7 cellular contexts compared by ENCODE assay signal in the genomic region with DNA sequence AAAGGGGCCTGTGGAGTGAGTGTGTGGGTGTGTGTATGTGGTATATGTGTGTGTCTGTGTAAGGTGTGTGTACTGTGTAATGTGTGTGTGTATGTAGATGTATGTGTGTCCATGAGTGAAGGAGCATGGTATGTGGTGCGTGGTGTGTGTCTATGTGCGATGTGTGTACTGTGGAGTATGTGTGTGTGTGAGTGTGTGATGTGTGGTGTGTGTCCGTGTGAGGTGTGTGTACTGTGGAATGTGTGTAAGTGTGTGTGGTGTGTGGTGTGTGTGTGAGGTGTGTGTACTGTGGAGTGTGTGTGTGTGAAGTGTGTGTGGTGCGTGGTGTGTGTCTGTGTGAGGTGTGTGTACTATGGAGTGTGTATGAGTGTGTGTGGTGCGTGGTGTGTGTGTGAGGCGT.
DNase-seq lines count a peak whose midpoint lies in the region; ATAC-seq, FAIRE-seq and TF ChIP-seq lines count a peak whose summit lies in the region.
"Not testable (repeated sequence)": the region's sequence is repeated elsewhere in the genome, so short reads cannot be mapped to it uniquely, and the experiment has no call there.

No MANE protein-coding gene starts in this region.

- H2BK15ac ChIP-seq in H1 (ENCODE audit: low read length) (peak overlapping the region; percentile 95), neuronal stem cell (ENCODE audit: low read length) (peak overlapping the region; percentile 100)

- not testable (repeated sequence) for H3K79me2 ChIP-seq in GM12878 (ENCODE audit: control insufficient read depth, insufficient read depth, low read length); H1 (ENCODE audit: control insufficient read depth in 1 of 2, insufficient read depth in 2 of 2, low read length in 2 of 2); HepG2 (ENCODE audit: insufficient read depth, low read length)

- not testable (repeated sequence) for H3K36me3 ChIP-seq in HEK293 (ENCODE audit: control insufficient read depth in 2 of 2, insufficient read depth in 1 of 2, low read length in 2 of 2); GM12878 (ENCODE audit: control insufficient read depth in 2 of 2, insufficient read depth in 2 of 2, low read length in 1 of 2); H1 (ENCODE audit: control insufficient read depth in 2 of 4, insufficient read depth in 4 of 4, low read length in 3 of 4); HepG2 (replicated peaks in 1 of 2; ENCODE audit: control insufficient read depth in 1 of 2, insufficient read depth in 2 of 2, low read length in 2 of 2); neuronal stem cell (replicated peaks in 1 of 2; ENCODE audit: control insufficient read depth in 2 of 2, insufficient read depth in 2 of 2, low read length in 2 of 2)

- peak overlapping the region; percentile 85; the same call in 1 of the 2 replicates for H2AK5ac ChIP-seq in H1 (ENCODE audit: low read depth, low read length)
- H2AK5ac ChIP-seq in neuronal stem cell (ENCODE audit: low read depth, low read length), result peak overlapping the region; percentile 89

- not testable (repeated sequence) for H4K8ac ChIP-seq in H1 (ENCODE audit: extremely low read depth, insufficient read depth, low read length)
- peak overlapping the region; percentile 99 for H4K8ac ChIP-seq in neuronal stem cell (ENCODE audit: low read depth, low read length)

- H4K5ac ChIP-seq in H1 (ENCODE audit: insufficient read length, low read depth, low read length), result not testable (repeated sequence)

- RAD21 ChIA-PET in GM12878 (lab: Charles Lee; ENCODE audit: unreplicated experiment), result not testable (repeated sequence)

- peaks cover 24% of the 10 kb centered on the region for H3K23me2 ChIP-seq in H1 (ENCODE audit: low read depth, low read length)

- intact Hi-C loops in GM12878 (cut with micrococcal nuclease; ENCODE audit: unreplicated experiment); HepG2 (cut with micrococcal nuclease; ENCODE audit: unreplicated experiment): not testable (repeated sequence)

- not testable (repeated sequence) for H3K27ac ChIP-seq in HEK293 (ENCODE audit: extremely low read depth, low read depth, low read length); GM12878 (ENCODE audit: control insufficient read depth, insufficient read depth); H1 (ENCODE audit: low read depth, low read length); HepG2 (ENCODE audit: extremely low read length, insufficient read depth, low read length); neuronal stem cell (replicated peaks; ENCODE audit: low read length)

- not testable (repeated sequence) for H3K79me1 ChIP-seq in H1 (ENCODE audit: low read depth, low read length); neuronal stem cell (ENCODE audit: low read depth, low read length)

- not testable (repeated sequence) for TF ChIP-seq POLR2A in GM12878 (IDR thresholded peaks at IDR 0.05; ENCODE audit: low read depth, low read length); H1 (IDR thresholded peaks at IDR 0.05; ENCODE audit: control extremely low read depth in 1 of 2, low read depth in 2 of 2, low read length in 2 of 2); HepG2 (IDR thresholded peaks at IDR 0.05; ENCODE audit: insufficient read depth in 1 of 2, low read depth in 2 of 2, low read length in 2 of 2)

- not testable (repeated sequence) for H4K20me1 ChIP-seq in GM12878 (ENCODE audit: control insufficient read depth, insufficient read depth); HepG2 (ENCODE audit: insufficient read depth, low read length)
- peaks cover 0 to 19% of the 10 kb centered on the region in 2 experiments for H4K20me1 ChIP-seq in H1 (replicated peaks in 1 of 2; ENCODE audit: control insufficient read depth in 1 of 2, insufficient read depth in 2 of 2, low read length in 2 of 2)

- not testable (repeated sequence) for H3K4me2 ChIP-seq in GM12878 (ENCODE audit: control insufficient read depth, insufficient read depth); H1 (ENCODE audit: insufficient read depth in 1 of 2, low read depth in 2 of 2, low read length in 2 of 2); HepG2 (ENCODE audit: low read depth, low read length); neuronal stem cell (ENCODE audit: insufficient read depth, low read length, poor library complexity, severe bottlenecking)

- not testable (repeated sequence) for H3K23ac ChIP-seq in H1 (ENCODE audit: insufficient read length); neuronal stem cell (ENCODE audit: low read depth, low read length, poor library complexity)

- H3K18ac ChIP-seq in H1 (ENCODE audit: extremely low read depth, low read length); neuronal stem cell (ENCODE audit: low read length): not testable (repeated sequence)

- not testable (repeated sequence) for H2AFZ ChIP-seq in GM12878 (ENCODE audit: control insufficient read depth, low read depth, low read length); H1 (ENCODE audit: low read length); HepG2 (ENCODE audit: low read length); neuronal stem cell (ENCODE audit: low read length)

- TF ChIP-seq EP300 in GM12878 (IDR thresholded peaks at IDR 0.05; ENCODE audit: borderline replicate concordance in 1 of 2, control insufficient read depth in 1 of 2, low read depth in 2 of 2, low read length in 2 of 2); H1 (IDR thresholded peaks at IDR 0.05; ENCODE audit: borderline replicate concordance in 1 of 2, low read depth in 2 of 2, low read length in 2 of 2); HepG2 (IDR thresholded peaks at IDR 0.05; ENCODE audit: low read depth in 2 of 2, low read length in 2 of 2); HepG2 (CRISPR knock-in tag; IDR thresholded peaks at IDR 0.05; ENCODE audit: borderline replicate concordance): not testable (repeated sequence)

- H3K4ac ChIP-seq in H1 (replicated peaks; ENCODE audit: insufficient read length, low read depth, low read length), result peak overlapping the region; percentile 69
- H3K4ac ChIP-seq in neuronal stem cell (ENCODE audit: low read length), result peak overlapping the region; percentile 4

- TF ChIP-seq RAD21 in GM12878 (IDR thresholded peaks at IDR 0.05; ENCODE audit: insufficient read depth, low read depth, low read length); H1 (IDR thresholded peaks at IDR 0.05 in 1 of 2, conservative IDR thresholded peaks at IDR 0.05 in 1 of 2; ENCODE audit: low read depth in 2 of 2, low read length in 2 of 2); HepG2 (CRISPR knock-in tag; IDR thresholded peaks at IDR 0.05): not testable (repeated sequence)

- H3K9me3 ChIP-seq in HEK293 (ENCODE audit: control insufficient read depth, insufficient read depth, low read depth, low read length); GM12878 (replicated peaks; ENCODE audit: control insufficient read depth, insufficient read depth, low read length); H1 (ENCODE audit: insufficient read depth in 2 of 2, low read depth in 1 of 2, low read length in 1 of 2); HepG2 (ENCODE audit: low read length): not testable (repeated sequence)
- H3K9me3 ChIP-seq in neuronal stem cell (replicated peaks in 1 of 2; ENCODE audit: control insufficient read depth in 2 of 2, insufficient read depth in 1 of 2, low read depth in 1 of 2, low read length in 2 of 2), result peaks cover 0 to 19% of the 10 kb centered on the region in 2 donors

- BruUV-seq in GM12878 (replicated peaks; lab: Mats Ljungman, UMichigan); HepG2 (replicated peaks; lab: Mats Ljungman, UMichigan): not testable (repeated sequence)

- not testable (repeated sequence) for TF ChIP-seq CTCF in HEK293 (tag by site-specific recombination; IDR thresholded peaks at IDR 0.05); GM12878 (IDR thresholded peaks at IDR 0.05 in 2 of 3, conservative IDR thresholded peaks at IDR 0.05 in 1 of 3; ENCODE audit: control insufficient read depth in 2 of 3, extremely low read depth in 1 of 3, insufficient read depth in 1 of 3, low read depth in 3 of 3, low read length in 3 of 3); H1 (IDR thresholded peaks at IDR 0.05; ENCODE audit: control extremely low read depth in 1 of 3, insufficient read depth in 1 of 3, low read depth in 1 of 3, low read length in 3 of 3); HepG2 (CRISPR knock-in tag; IDR thresholded peaks at IDR 0.05)

- peak; percentile 39 for FAIRE-seq in GM18507 (lab: Jason Lieb, UNC)
- FAIRE-seq in GM12878 (lab: Jason Lieb, UNC), result peak; percentile 57
- not testable (repeated sequence) for FAIRE-seq in H1 (lab: Jason Lieb, UNC); HepG2 (lab: Jason Lieb, UNC)

- H3K27me3 ChIP-seq in GM12878 (replicated peaks in 1 of 2; ENCODE audit: control insufficient read depth in 2 of 2, insufficient read depth in 2 of 2, low read length in 1 of 2); H1 (replicated peaks in 1 of 4; ENCODE audit: control insufficient read depth in 3 of 4, extremely low read depth in 1 of 4, insufficient read depth in 3 of 4, low read length in 3 of 4); HepG2 (ENCODE audit: control insufficient read depth in 1 of 2, insufficient read depth in 2 of 2, low read length in 2 of 2); neuronal stem cell (ENCODE audit: control insufficient read depth in 3 of 3, insufficient read depth in 3 of 3, low read depth in 1 of 3, low read length in 3 of 3): not testable (repeated sequence)

- CTCF ChIA-PET in HEK293 (lab: Yijun Ruan, JAX); GM12878 (lab: Yijun Ruan, JAX); H1 (lab: Charles Lee; ENCODE audit: partially characterized antibody); HepG2 (lab: Yijun Ruan, JAX; ENCODE audit: low intra/inter-chr PET ratio, low total read pairs): not testable (repeated sequence)

- WGBS in GM12878 (ENCODE audit: insufficient coverage, insufficient replicate concordance, low lambda C conversion rate, missing lambda C conversion rate), result 87% methylated on average over 6 of the region's 6 CpGs
- 89% methylated on average over 6 of the region's 6 CpGs; no CpG with 5 or more reads in 1 of the 2 experiments for WGBS in H1 (ENCODE audit: extremely low coverage in 1 of 2, insufficient coverage in 1 of 2, insufficient read length in 1 of 2, insufficient replicate concordance in 2 of 2, low coverage in 1 of 2, low lambda C conversion rate in 2 of 2, missing lambda C conversion rate in 1 of 2), 2 experiments
- WGBS in HepG2 (ENCODE audit: low lambda C conversion rate), result 81% methylated on average over 6 of the region's 6 CpGs
- WGBS in neuronal stem cell (ENCODE audit: extremely low coverage in 2 of 2, insufficient read length in 2 of 2, insufficient replicate concordance in 1 of 2), 2 donors, result 98% methylated on average over 5 of the region's 6 CpGs; no CpG with 5 or more reads in 1 of the 2 donors

- H3K9ac ChIP-seq in GM12878 (ENCODE audit: control insufficient read depth, insufficient read depth, low read length); H1 (replicated peaks in 1 of 4; ENCODE audit: extremely low read depth in 1 of 4, low read depth in 3 of 4, low read length in 3 of 4); HepG2 (ENCODE audit: insufficient read depth, low read depth, low read length): not testable (repeated sequence)
- H3K9ac ChIP-seq in neuronal stem cell (ENCODE audit: low read depth, low read length, poor library complexity), result peak overlapping the region; percentile 60

- not testable (repeated sequence) for DNase-seq in GM18507 (ENCODE audit: extremely low spot score, insufficient read length, low read depth); GM12878 (ENCODE audit: low read depth, low spot score); H1 (ENCODE audit: low read depth in 1 of 2, low spot score in 2 of 2); HepG2 (ENCODE audit: low spot score); neuronal stem cell (ENCODE audit: low spot score)
- DNase-seq in retina, result peak; percentile 17

- in situ Hi-C loops in GM12878 (cut with MboI); HepG2 (cut with HindIII; ENCODE audit: extremely low pct_ligation_motif_present, low pct_unique_long_range_greater_than_20kb): not testable (repeated sequence)

- not testable (repeated sequence) for H3K14ac ChIP-seq in H1 (ENCODE audit: insufficient read length)
- H3K14ac ChIP-seq in neuronal stem cell (ENCODE audit: low read length), result peak overlapping the region; percentile 89

- POLR2A ChIA-PET in HEK293 (lab: Yijun Ruan, JAX); GM12878 (lab: Charles Lee); H1 (lab: Charles Lee; ENCODE audit: partially characterized antibody); HepG2 (lab: Yijun Ruan, JAX): not testable (repeated sequence)

- H3K4me3 ChIP-seq in HEK293 (ENCODE audit: low read depth, low read length); GM12878; H1 (ENCODE audit: extremely low read depth in 1 of 4, insufficient read depth in 2 of 4, low read depth in 3 of 4, low read length in 4 of 4); HepG2 (replicated peaks in 1 of 3; ENCODE audit: insufficient read depth in 1 of 3, low read depth in 2 of 3, low read length in 3 of 3): not testable (repeated sequence)
- H3K4me3 ChIP-seq in neuronal stem cell (ENCODE audit: low read length in 2 of 2), result peak overlapping the region in 1 of 2 donors; percentile 49

- H2BK5ac ChIP-seq in H1 (ENCODE audit: low read depth, low read length), result 0 out of 2 replicates have a peak overlapping the region, but pooled peaks have one; percentile 0
- H2BK5ac ChIP-seq in neuronal stem cell (ENCODE audit: low read length), result not testable (repeated sequence)

- H3K56ac ChIP-seq in H1 (replicated peaks; ENCODE audit: insufficient read length, low read depth, low read length), result peak overlapping the region; percentile 46

- H2BK120ac ChIP-seq in H1 (replicated peaks; ENCODE audit: low read depth, low read length); neuronal stem cell (ENCODE audit: low read depth, low read length): not testable (repeated sequence)

- not testable (repeated sequence) for ATAC-seq in GM12878, HepG2

- SMC1A ChIA-PET in GM12878 (lab: Charles Lee; ENCODE audit: uncharacterized antibody, unreplicated experiment), result not testable (repeated sequence)

- H2BK20ac ChIP-seq in H1 (ENCODE audit: low read length), result 0 out of 2 replicates have a peak overlapping the region, but pooled peaks have one; percentile 0

- not testable (repeated sequence) for H3K4me1 ChIP-seq in HEK293 (ENCODE audit: control insufficient read depth, insufficient read depth, low read length); GM12878 (ENCODE audit: control insufficient read depth, insufficient read depth, low read length); H1 (replicated peaks in 1 of 4; ENCODE audit: control insufficient read depth in 3 of 4, insufficient read depth in 4 of 4, low read length in 3 of 4); HepG2 (ENCODE audit: insufficient read depth, low read length)
- H3K4me1 ChIP-seq in neuronal stem cell (ENCODE audit: control insufficient read depth in 2 of 2, insufficient read depth in 1 of 2, low read depth in 1 of 2, low read length in 2 of 2), result peaks cover 22 to 27% of the 10 kb centered on the region in 2 donors

- H2BK12ac ChIP-seq in H1 (ENCODE audit: low read depth, low read length), result peak overlapping the region; percentile 98
- H2BK12ac ChIP-seq in neuronal stem cell (ENCODE audit: low read length), result peak overlapping the region; percentile 99

- H4K91ac ChIP-seq in H1 (replicated peaks; ENCODE audit: insufficient read length, low read length), result peak overlapping the region; percentile 30
- H4K91ac ChIP-seq in neuronal stem cell (ENCODE audit: low read depth, low read length, poor library complexity), result peak overlapping the region; percentile 0
